28 cellular contexts compared by ENCODE assay signal in the genomic region with DNA sequence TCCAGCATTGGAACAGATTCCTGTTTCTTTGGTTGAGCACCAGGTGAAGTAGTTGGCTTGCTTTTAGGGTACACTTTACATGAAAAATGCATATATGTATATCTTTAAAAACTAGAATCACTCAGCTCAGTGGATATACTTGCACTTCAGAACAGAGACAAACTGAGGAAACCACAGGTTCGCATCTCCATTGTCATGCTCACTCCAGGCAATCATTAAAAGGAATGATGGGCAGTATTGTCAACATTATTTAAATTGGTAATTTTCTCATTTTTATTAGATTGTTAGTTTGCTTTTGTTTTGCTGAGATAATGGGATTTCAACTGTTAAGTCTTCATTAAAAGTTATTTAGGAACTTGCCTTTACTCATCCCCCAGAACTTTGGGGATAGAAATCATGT.
"Had no signal": no experiment of that assay in that cellular context is flagged by ENCODE, and none has a peak within 500 bp of the region (broad histone marks: within the 10 kb centered on the region; RNA-seq: fewer than 3 reads in every experiment).

No MANE protein-coding gene starts in this region.

- H3K4me1 ChIP-seq: colonic mucosa, esophagus muscularis mucosa, esophagus squamous epithelium, foreskin keratinocyte, gastrocnemius medialis, gastroesophageal sphincter, heart left ventricle, heart right ventricle had no signal

- H3K36me3 ChIP-seq: colonic mucosa, esophagus muscularis mucosa, esophagus squamous epithelium, gastrocnemius medialis, gastroesophageal sphincter, heart left ventricle, heart right ventricle had no signal

- H3K27ac ChIP-seq: colonic mucosa, coronary artery, dorsolateral prefrontal cortex, epithelial cell of prostate, esophagus muscularis mucosa, esophagus squamous epithelium, foreskin keratinocyte, gastrocnemius medialis, gastroesophageal sphincter, heart left ventricle, heart right ventricle had no signal

- DNase-seq: colonic mucosa; cortex of kidney; dermis blood vessel endothelial cell; dorsolateral prefrontal cortex; effector CD4-positive, alpha-beta T cell; effector CD8-positive, alpha-beta T cell; effector memory CD4-positive, alpha-beta T cell; effector memory CD8-positive, alpha-beta T cell; endodermal cell; erythroblast; esophagus squamous epithelium; foreskin fibroblast; foreskin keratinocyte; foreskin melanocyte; gastrocnemius medialis; glutamatergic neuron; head of caudate nucleus; heart left ventricle; heart right ventricle had no signal

- FAIRE-seq: colon, endometrium, endothelial cell of umbilical vein had no signal

- H3K4me3 ChIP-seq: colonic mucosa, coronary artery, dorsolateral prefrontal cortex, esophagus muscularis mucosa, esophagus squamous epithelium, gastrocnemius medialis, gastroesophageal sphincter, heart left ventricle, heart right ventricle had no signal

- H3K9me3 Mint-ChIP-seq: dendritic cell treated with granulocyte-macrophage colony-stimulating factor and Interleukin-4, amounts not matched to agents 40 ng/mL and 50 ng/mL, for 4 days; effector memory CD8-positive, alpha-beta T cell had no signal

- ATAC-seq: effector memory CD8-positive, alpha-beta T cell; esophagus mucosa; foreskin keratinocyte; gastrocnemius medialis; gastroesophageal sphincter; heart left ventricle; heart right ventricle had no signal

- H3K27ac Mint-ChIP-seq: dendritic cell treated with granulocyte-macrophage colony-stimulating factor and Interleukin-4, amounts not matched to agents 40 ng/mL and 50 ng/mL, for 4 days; effector memory CD8-positive, alpha-beta T cell; endodermal cell had no signal

- H3K27me3 ChIP-seq: colonic mucosa, dorsolateral prefrontal cortex, esophagus muscularis mucosa, esophagus squamous epithelium, gastrocnemius medialis had no signal

- H3K9me3 ChIP-seq: colonic mucosa, esophagus muscularis mucosa, esophagus squamous epithelium, gastrocnemius medialis, gastroesophageal sphincter, heart left ventricle, heart right ventricle had no signal

- H3K4me3 Mint-ChIP-seq: dendritic cell treated with granulocyte-macrophage colony-stimulating factor and Interleukin-4, amounts not matched to agents 40 ng/mL and 50 ng/mL, for 4 days; effector memory CD8-positive, alpha-beta T cell; endodermal cell had no signal
